In genomic region chr16:3859875-3860274, GRCh38 we compare ENCODE assay signal across 10 cellular contexts.
"Had no signal": no experiment of that assay in that cellular context is flagged by ENCODE, and none has a peak within 500 bp of the region (broad histone marks: within the 10 kb centered on the region; RNA-seq: fewer than 3 reads in every experiment).

No MANE protein-coding gene starts in this region.

- H3K9me3 Mint-ChIP-seq: activated naive CD4-positive, alpha-beta T cell treated with anti-CD3 and anti-CD28 coated beads, Interleukin-2, amount 50 U/mL, for 72 hours; activated T-cell treated with anti-CD3 and anti-CD28 coated beads, Interleukin-2, amount 50 U/mL, for 24 hours; natural killer cell treated with Interleukin-12 subunit alpha and Interleukin-12 subunit beta and Interleukin-15 and Interleukin-18, amount 100 ng/mL, for 72 hours; stimulated activated naive CD8-positive, alpha-beta T cell treated with anti-CD3 and anti-CD28 coated beads, Interleukin-15, Interleukin-2, amounts not matched to agents 100 ng/mL and 50 ng/mL, for 24 hours had no signal

- H3K27me3 Mint-ChIP-seq: activated T-cell treated with anti-CD3 and anti-CD28 coated beads, Interleukin-2, amount 50 U/mL, for 24 hours; natural killer cell treated with Interleukin-12 subunit alpha and Interleukin-12 subunit beta and Interleukin-15 and Interleukin-18, amount 100 ng/mL, for 72 hours; stimulated activated naive CD8-positive, alpha-beta T cell treated with anti-CD3 and anti-CD28 coated beads, Interleukin-15, Interleukin-2, amounts not matched to agents 100 ng/mL and 50 ng/mL, for 24 hours had no signal

- ATAC-seq: activated naive CD4-positive, alpha-beta T cell treated with anti-CD3 and anti-CD28 coated beads, Interleukin-2, amount 50 U/mL, for 72 hours; left colon; natural killer cell treated with Interleukin-12 subunit alpha and Interleukin-12 subunit beta and Interleukin-15 and Interleukin-18, amount 100 ng/mL, for 72 hours had no signal

- H3K27ac Mint-ChIP-seq: activated naive CD4-positive, alpha-beta T cell treated with anti-CD3 and anti-CD28 coated beads, Interleukin-2, amount 50 U/mL, for 72 hours; stimulated activated naive CD8-positive, alpha-beta T cell treated with anti-CD3 and anti-CD28 coated beads, Interleukin-15, Interleukin-2, amounts not matched to agents 100 ng/mL and 50 ng/mL, for 24 hours had no signal

- H3K36me3 Mint-ChIP-seq: activated naive CD4-positive, alpha-beta T cell treated with anti-CD3 and anti-CD28 coated beads, Interleukin-2, amount 50 U/mL, for 72 hours; natural killer cell treated with Interleukin-12 subunit alpha and Interleukin-12 subunit beta and Interleukin-15 and Interleukin-18, amount 100 ng/mL, for 72 hours had no signal

- H3K4me3 Mint-ChIP-seq: activated T-cell treated with anti-CD3 and anti-CD28 coated beads, Interleukin-2, amount 50 U/mL, for 24 hours; natural killer cell treated with Interleukin-12 subunit alpha and Interleukin-12 subunit beta and Interleukin-15 and Interleukin-18, amount 100 ng/mL, for 72 hours; stimulated activated naive CD8-positive, alpha-beta T cell treated with anti-CD3 and anti-CD28 coated beads, Interleukin-15, Interleukin-2, amounts not matched to agents 100 ng/mL and 50 ng/mL, for 24 hours had no signal

- DNase-seq: activated CD4-positive, alpha-beta T cell treated with anti-CD3 and anti-CD28 coated beads, Interleukin-2, amount 50 U/mL, for 4 hours; activated CD4-positive, CD25-positive, alpha-beta regulatory T cell treated with anti-CD3 and anti-CD28 coated beads, Interleukin-2, amount 50 U/mL, for 72 hours; activated effector memory CD4-positive, alpha-beta T cell treated with Interleukin-2 at 50 U/mL for 16 hours; activated T-cell treated with anti-CD3 and anti-CD28 coated beads, Interleukin-2, amount 50 U/mL, for 24 hours; left colon; sigmoid colon; testis had no signal
